Comparison of ENCODE assay signal across 30 cellular contexts in the genomic region with DNA sequence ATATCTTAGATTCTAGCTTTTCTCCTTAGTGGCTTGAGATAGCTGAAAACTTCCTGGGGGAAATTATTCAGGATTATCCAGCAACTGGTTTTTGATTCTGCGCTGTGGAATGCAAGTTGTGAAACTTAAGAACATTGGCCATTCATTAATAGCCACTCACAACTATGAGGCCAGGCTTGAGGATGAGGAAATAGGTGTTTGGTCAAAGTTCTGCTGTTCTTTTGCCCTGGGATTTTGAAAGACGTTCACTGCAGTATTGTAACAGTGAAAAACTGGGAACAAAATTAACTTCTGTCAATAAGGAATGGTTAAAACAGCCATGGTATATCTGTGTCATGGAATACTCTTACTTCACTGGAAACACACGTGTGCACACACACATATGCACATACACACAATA. TPM values are rescaled to one million over a fixed set of nuclear protein-coding genes. Genes with fewer than 3 reads are reported as not detected.
DNase-seq lines count a peak whose midpoint lies in the region; ATAC-seq and TF ChIP-seq lines count a peak whose summit lies in the region.
"Had no signal": no experiment of that assay in that cellular context is flagged by ENCODE, and none has a peak within 500 bp of the region (broad histone marks: within the 10 kb centered on the region; RNA-seq: fewer than 3 reads in every experiment).

No MANE protein-coding gene starts in this region.

- TF ChIP-seq POLR2A in breast epithelium (IDR thresholded peaks at IDR 0.05): no peak
- no peak for TF ChIP-seq POLR2A in esophagus muscularis mucosa (IDR thresholded peaks at IDR 0.05; ENCODE audit: low read depth)
- no peak for TF ChIP-seq POLR2A in gastrocnemius medialis (IDR thresholded peaks at IDR 0.05)

- no peak for TF ChIP-seq EP300 in esophagus muscularis mucosa (IDR thresholded peaks at IDR 0.05)

- no peaks in the 10 kb centered on the region for H3K36me3 ChIP-seq in breast epithelium
- H3K36me3 ChIP-seq in esophagus muscularis mucosa: no peaks in the 10 kb centered on the region
- H3K36me3 ChIP-seq in upper lobe of right lung: no peaks in the 10 kb centered on the region
- H3K36me3 ChIP-seq in gastrocnemius medialis: no peaks in the 10 kb centered on the region
- H3K36me3 ChIP-seq: neutrophil, prostate gland had no signal

- WGBS in esophagus muscularis mucosa: 68% methylated on average over 3 of the region's 3 CpGs

- peak; percentile 49 for ATAC-seq in left lobe of liver
- peak; percentile 72 for ATAC-seq in upper lobe of right lung
- no peak for ATAC-seq in gastrocnemius medialis
- ATAC-seq: SK-N-SH treated with all-trans-retinoic acid at 6 μM for 48 hours had no signal

- peaks cover 24% of the 10 kb centered on the region for H3K4me1 Mint-ChIP-seq in MCF 10A (ENCODE audit: insufficient read depth, unreplicated experiment)
- H3K4me1 Mint-ChIP-seq: activated naive CD4-positive, alpha-beta T cell treated with anti-CD3 and anti-CD28 coated beads, Interleukin-2, amount 10 ng/mL, durations not matched to agents 7 days and 5 days; CD4-positive, alpha-beta memory T cell; central memory CD8-positive, alpha-beta T cell; memory B cell had no signal

- no peaks in the 10 kb centered on the region for H3K27me3 Mint-ChIP-seq in MCF 10A (ENCODE audit: insufficient read depth, unreplicated experiment)

- no TSS peak for BruUV-seq in MCF 10A (replicated peaks; lab: Mats Ljungman, UMichigan)

- DNase-seq in MCF 10A (ENCODE audit: unreplicated experiment): peak; percentile 36
- no peak for DNase-seq in breast epithelium (ENCODE audit: low spot score in 2 of 2)
- DNase-seq in esophagus muscularis mucosa (ENCODE audit: extremely low spot score): peak; percentile 17
- peak; percentile 78 for DNase-seq in left lobe of liver (ENCODE audit: low spot score)
- no peak for DNase-seq in upper lobe of right lung
- DNase-seq in gastrocnemius medialis: no peak
- DNase-seq in NCI-H1436 treated with DMSO at 0.1 percent for 48 hours (lab: John Stamatoyannopoulos, UW): no peak
- DNase-seq in COLO829 (ENCODE audit: low spot score): no peak
- DNase-seq: activated CD4-positive, alpha-beta T cell treated with anti-CD3 and anti-CD28 coated beads, Interleukin-2, amount 50 U/mL, for 4 hours; activated naive CD4-positive, alpha-beta T cell treated with anti-CD3 and anti-CD28 coated beads, Interleukin-2, amount 10 ng/mL, durations not matched to agents 7 days and 5 days; anterior cingulate cortex; CD4-positive, alpha-beta memory T cell; dorsolateral prefrontal cortex; foreskin melanocyte; hippocampal formation; islet precursor cell; NCI-H1092 treated with DMSO at 0.1 percent for 48 hours; NCI-H2029; NCI-H2227 treated with DMSO at 0.1 percent for 48 hours; stimulated activated CD4-positive, alpha-beta T cell treated with anti-CD3 and anti-CD28 coated beads, Interleukin-1b, Interleukin-23, amount 100 ng/mL, for 48 hours; T-helper 2 cell had no signal

- no peaks in the 10 kb centered on the region for H3K27me3 ChIP-seq in breast epithelium
- peaks cover 0 to 16% (median 0%) of the 10 kb centered on the region in 4 donors for H3K27me3 ChIP-seq in esophagus muscularis mucosa
- no peaks in the 10 kb centered on the region for H3K27me3 ChIP-seq in upper lobe of right lung
- no peaks in the 10 kb centered on the region for H3K27me3 ChIP-seq in gastrocnemius medialis

- no peaks in the 10 kb centered on the region for H3K36me3 Mint-ChIP-seq in MCF 10A (ENCODE audit: insufficient read depth, unreplicated experiment)
- H3K36me3 Mint-ChIP-seq: activated naive CD4-positive, alpha-beta T cell treated with anti-CD3 and anti-CD28 coated beads, Interleukin-2, amount 10 ng/mL, durations not matched to agents 7 days and 5 days; CD4-positive, alpha-beta memory T cell; memory B cell had no signal

- H3K9me3 Mint-ChIP-seq in MCF 10A (ENCODE audit: unreplicated experiment): peaks cover 3% of the 10 kb centered on the region
- H3K9me3 Mint-ChIP-seq: activated naive CD4-positive, alpha-beta T cell treated with anti-CD3 and anti-CD28 coated beads, Interleukin-2, amount 10 ng/mL, durations not matched to agents 7 days and 5 days; activated T-helper 1 cell treated with anti-CD3 and anti-CD28 coated beads, Interleukin-12 subunit alpha, Interleukin-12 subunit beta, Interleukin-2, Interleukin-4 antibody, amounts not matched to agents 30 ng/mL and 10 ng/mL and 1 ng/mL, durations not matched to agents 14 hours and 24 hours and 36 hours; CD4-positive, alpha-beta memory T cell; central memory CD8-positive, alpha-beta T cell; memory B cell had no signal

- H3K9me3 ChIP-seq in breast epithelium: no peaks in the 10 kb centered on the region
- no peaks in the 10 kb centered on the region for H3K9me3 ChIP-seq in esophagus muscularis mucosa
- H3K9me3 ChIP-seq in upper lobe of right lung: no peaks in the 10 kb centered on the region
- no peaks in the 10 kb centered on the region for H3K9me3 ChIP-seq in gastrocnemius medialis
- H3K9me3 ChIP-seq: neutrophil, prostate gland had no signal

- CTCF ChIA-PET in MCF 10A (lab: Yijun Ruan, JAX): interaction anchor here (0.6 kb wide), 1 partner anchor 1900 kb away, joined by 3 read pairs; no protein-coding TSS in a partner anchor

- POLR2A ChIA-PET in MCF 10A (lab: Yijun Ruan, JAX): interaction anchor here (1.3 kb wide), 1 partner anchor 9 kb away, joined by 3 read pairs; no protein-coding TSS in a partner anchor

- H3K4me1 ChIP-seq in breast epithelium (no peaks in the 10 kb centered on the region), esophagus muscularis mucosa (no peaks in the 10 kb centered on the region), upper lobe of right lung (peaks cover 7% of the 10 kb centered on the region), gastrocnemius medialis (peaks cover 3 to 19% of the 10 kb centered on the region in 2 donors)
- H3K4me1 ChIP-seq: prostate gland had no signal

- H3K27ac ChIP-seq in breast epithelium (no peak overlapping the region), esophagus muscularis mucosa (replicated peaks in 1 of 4) (no peak overlapping the region), upper lobe of right lung (no peak overlapping the region), gastrocnemius medialis (no peak overlapping the region)
- H3K27ac ChIP-seq: 22Rv1, dorsolateral prefrontal cortex, neutrophil, prostate gland, VCaP had no signal

- H3K27ac Mint-ChIP-seq in MCF 10A (ENCODE audit: low read depth, unreplicated experiment): no peak overlapping the region
- H3K27ac Mint-ChIP-seq: activated naive CD4-positive, alpha-beta T cell treated with anti-CD3 and anti-CD28 coated beads, Interleukin-2, amount 10 ng/mL, durations not matched to agents 7 days and 5 days; activated T-helper 1 cell treated with anti-CD3 and anti-CD28 coated beads, Interleukin-12 subunit alpha, Interleukin-12 subunit beta, Interleukin-2, Interleukin-4 antibody, amounts not matched to agents 30 ng/mL and 10 ng/mL and 1 ng/mL, durations not matched to agents 14 hours and 24 hours and 36 hours; CD4-positive, alpha-beta memory T cell; memory B cell had no signal

- intact Hi-C loops in MCF 10A (cut with micrococcal nuclease) (no loop called here), breast epithelium (cut with DNase I; ENCODE audit: low total_unique reads) (no loop called here), esophagus muscularis mucosa (cut with DNase I) (no loop called here), upper lobe of right lung (cut with DNase I) (no loop called here), gastrocnemius medialis (cut with DNase I; ENCODE audit: low total_unique reads) (no loop called here)

- no peak overlapping the region for H3K4me3 Mint-ChIP-seq in MCF 10A (ENCODE audit: unreplicated experiment)
- H3K4me3 Mint-ChIP-seq: activated naive CD4-positive, alpha-beta T cell treated with anti-CD3 and anti-CD28 coated beads, Interleukin-2, amount 10 ng/mL, durations not matched to agents 7 days and 5 days; activated T-helper 1 cell treated with anti-CD3 and anti-CD28 coated beads, Interleukin-12 subunit alpha, Interleukin-12 subunit beta, Interleukin-2, Interleukin-4 antibody, amounts not matched to agents 30 ng/mL and 10 ng/mL and 1 ng/mL, durations not matched to agents 14 hours and 24 hours and 36 hours; CD4-positive, alpha-beta memory T cell; central memory CD8-positive, alpha-beta T cell; memory B cell had no signal

- in situ Hi-C loops in gastrocnemius medialis (cut with MboI; ENCODE audit: low sequenced_read_pairs in 4 of 4): no loop called here

- H3K4me3 ChIP-seq in breast epithelium: no peak overlapping the region
- H3K4me3 ChIP-seq in esophagus muscularis mucosa: no peak overlapping the region
- no peak overlapping the region for H3K4me3 ChIP-seq in upper lobe of right lung
- no peak overlapping the region for H3K4me3 ChIP-seq in gastrocnemius medialis
- H3K4me3 ChIP-seq: dorsolateral prefrontal cortex, prostate gland had no signal

- TF ChIP-seq CTCF in MCF 10A (IDR thresholded peaks at IDR 0.05; ENCODE audit: unreplicated experiment) (no peak), breast epithelium (IDR thresholded peaks at IDR 0.05) (no peak), esophagus muscularis mucosa (IDR thresholded peaks at IDR 0.05) (no peak), upper lobe of right lung (IDR thresholded peaks at IDR 0.05) (no peak), gastrocnemius medialis (IDR thresholded peaks at IDR 0.05 in 4 of 5, conservative IDR thresholded peaks at IDR 0.05 in 1 of 5) (no peak)

RNA-seq across cellular contexts. Expression of gene CTXND1, which starts 44.1 kb away (rescaled TPM):
- total RNA-seq in MCF 10A (2022): not detected in 2 replicates
- total RNA-seq in breast epithelium: not detected
- under 1 TPM; 0.33 to 0.80 (median 0.56) TPM for total RNA-seq in esophagus muscularis mucosa
- total RNA-seq in left lobe of liver: 4.5 TPM
- total RNA-seq in upper lobe of right lung: 1.9 TPM
- total RNA-seq in gastrocnemius medialis: under 1 TPM in 2 of 4 donors, not detected in 2; 0.03 to 0.07 TPM
- total RNA-seq: activated T-helper 1 cell treated with anti-CD3 and anti-CD28 coated beads, Interleukin-12 subunit alpha, Interleukin-12 subunit beta, Interleukin-2, Interleukin-4 antibody, amounts not matched to agents 30 ng/mL and 10 ng/mL and 1 ng/mL, durations not matched to agents 14 hours and 24 hours and 36 hours; CD4-positive, alpha-beta memory T cell; subcutaneous adipose tissue had no signal

RNA-seq across cellular contexts. Expression of gene FAH, which starts 55.1 kb away (rescaled TPM):
- total RNA-seq in MCF 10A (2022) (25.3 and 32.8 TPM in 2 replicates), breast epithelium (100 to 1,000 TPM in 1 of 3 donors, 10 to 100 TPM in 2; 48.8 to 164 (median 50.9) TPM), esophagus muscularis mucosa (10 to 100 TPM; 11.1 to 15.0 (median 14.0) TPM), left lobe of liver (215 TPM), upper lobe of right lung (31.7 TPM), gastrocnemius medialis (10 to 100 TPM in 3 of 4 donors, 1 to 10 TPM in 1; 7.7 to 16.7 (median 12.3) TPM)

Comparison
In these comparisons a context has a peak if more than half of its experiments do, and no peak if none do; other contexts are left out.
1. DNase-seq: peak in MCF 10A (single experiment), esophagus muscularis mucosa (single experiment) and left lobe of liver (single experiment); none in breast epithelium (0 of 2), upper lobe of right lung (single experiment), gastrocnemius medialis (0 of 2), NCI-H1436 treated with DMSO at 0.1 percent for 48 hours (single experiment) and COLO829 (single experiment).
2. ATAC-seq: peak in left lobe of liver (single experiment) and upper lobe of right lung (single experiment); none in gastrocnemius medialis (0 of 2).